1 cellular context compared by ENCODE assay signal in the genomic region with DNA sequence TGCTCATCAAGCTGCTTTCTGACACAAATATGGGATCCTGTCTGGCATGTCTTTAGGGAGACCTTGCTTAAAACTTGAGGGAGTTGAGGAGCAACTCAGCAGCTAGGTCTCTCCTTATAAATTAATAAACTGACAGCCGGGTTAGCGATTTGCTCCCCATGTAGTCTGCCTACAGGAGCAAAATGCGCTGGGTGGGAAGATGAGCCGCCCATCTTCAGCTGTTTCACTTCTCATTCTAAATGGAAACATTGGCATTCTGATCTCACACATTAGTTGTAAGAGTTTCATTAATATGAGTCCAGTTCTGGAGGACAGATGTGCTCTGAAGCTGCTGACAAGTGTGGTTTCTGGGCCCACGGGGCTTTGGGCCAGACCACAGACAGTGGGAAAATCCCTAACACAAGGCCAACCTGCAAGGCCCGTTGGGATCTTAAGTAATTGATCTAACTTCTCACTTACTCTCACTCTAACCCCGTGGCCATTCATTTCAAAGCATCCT.
TF ChIP-seq lines count a peak whose summit lies in the region.

No MANE protein-coding gene starts in this region.

TF ChIP-seq in GM12878, 131 proteins besides CTCF, POLR2A, EP300 and RAD21 (continued from another document):
- TF ChIP-seq, protein P1, sequence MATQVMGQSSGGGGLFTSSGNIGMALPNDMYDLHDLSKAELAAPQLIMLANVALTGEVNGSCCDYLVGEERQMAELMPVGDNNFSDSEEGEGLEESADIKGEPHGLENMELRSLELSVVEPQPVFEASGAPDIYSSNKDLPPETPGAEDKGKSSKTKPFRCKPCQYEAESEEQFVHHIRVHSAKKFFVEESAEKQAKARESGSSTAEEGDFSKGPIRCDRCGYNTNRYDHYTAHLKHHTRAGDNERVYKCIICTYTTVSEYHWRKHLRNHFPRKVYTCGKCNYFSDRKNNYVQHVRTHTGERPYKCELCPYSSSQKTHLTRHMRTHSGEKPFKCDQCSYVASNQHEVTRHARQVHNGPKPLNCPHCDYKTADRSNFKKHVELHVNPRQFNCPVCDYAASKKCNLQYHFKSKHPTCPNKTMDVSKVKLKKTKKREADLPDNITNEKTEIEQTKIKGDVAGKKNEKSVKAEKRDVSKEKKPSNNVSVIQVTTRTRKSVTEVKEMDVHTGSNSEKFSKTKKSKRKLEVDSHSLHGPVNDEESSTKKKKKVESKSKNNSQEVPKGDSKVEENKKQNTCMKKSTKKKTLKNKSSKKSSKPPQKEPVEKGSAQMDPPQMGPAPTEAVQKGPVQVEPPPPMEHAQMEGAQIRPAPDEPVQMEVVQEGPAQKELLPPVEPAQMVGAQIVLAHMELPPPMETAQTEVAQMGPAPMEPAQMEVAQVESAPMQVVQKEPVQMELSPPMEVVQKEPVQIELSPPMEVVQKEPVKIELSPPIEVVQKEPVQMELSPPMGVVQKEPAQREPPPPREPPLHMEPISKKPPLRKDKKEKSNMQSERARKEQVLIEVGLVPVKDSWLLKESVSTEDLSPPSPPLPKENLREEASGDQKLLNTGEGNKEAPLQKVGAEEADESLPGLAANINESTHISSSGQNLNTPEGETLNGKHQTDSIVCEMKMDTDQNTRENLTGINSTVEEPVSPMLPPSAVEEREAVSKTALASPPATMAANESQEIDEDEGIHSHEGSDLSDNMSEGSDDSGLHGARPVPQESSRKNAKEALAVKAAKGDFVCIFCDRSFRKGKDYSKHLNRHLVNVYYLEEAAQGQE (IDR thresholded peaks at IDR 0.05; ENCODE audit: low read depth, low read length) = no peak
- TF ChIP-seq HCFC1 (IDR thresholded peaks at IDR 0.05; ENCODE audit: low read length) = no peak
- TF ChIP-seq TBL1XR1 (IDR thresholded peaks at IDR 0.05; ENCODE audit: low read depth, low read length) = no peak
- no peak for TF ChIP-seq ZNF622 (IDR thresholded peaks at IDR 0.05)
- TF ChIP-seq ZNF217 (IDR thresholded peaks at IDR 0.05) = no peak
